11 cellular contexts compared by ENCODE assay signal in genomic region chr19:18306209-18306902, GRCh38. TPM values are rescaled to one million over a fixed set of nuclear protein-coding genes. Genes with fewer than 3 reads are reported as not detected.
DNase-seq lines count a peak whose midpoint lies in the region; ATAC-seq lines count a peak whose summit lies in the region.
"Had no signal": no experiment of that assay in that cellular context is flagged by ENCODE, and none has a peak within 500 bp of the region (broad histone marks: within the 10 kb centered on the region; RNA-seq: fewer than 3 reads in every experiment).

No MANE protein-coding gene starts in this region.

- H3K79me2 ChIP-seq in mesendoderm (ENCODE audit: control insufficient read depth, insufficient read depth, low read length): no peaks in the 10 kb centered on the region

- no peak for ATAC-seq in activated CD8-positive, alpha-beta memory T cell treated with anti-CD3 and anti-CD28 coated beads, Interleukin-2, amount 10 ng/mL, durations not matched to agents 7 days and 5 days
- no peak for ATAC-seq in activated CD8-positive, alpha-beta T cell treated with anti-CD3 and anti-CD28 coated beads, Interleukin-2, amount 10 ng/mL, durations not matched to agents 7 days and 5 days
- ATAC-seq in GM21423 (IDR thresholded peaks at IDR 0.05; ENCODE audit: unreplicated experiment): no peak

- peak overlapping the region; percentile 25 for H3K27ac ChIP-seq in thymus (ENCODE audit: low read depth)
- no peak overlapping the region for H3K27ac ChIP-seq in mesendoderm (ENCODE audit: low read depth, low read length)

- no peak overlapping the region for H4K5ac ChIP-seq in mesendoderm (ENCODE audit: low read length)

- no peak overlapping the region for H2AK5ac ChIP-seq in mesendoderm (ENCODE audit: low read length)

- no peak overlapping the region for H2BK120ac ChIP-seq in mesendoderm (ENCODE audit: low read depth, low read length)

- H3K79me1 ChIP-seq in mesendoderm (ENCODE audit: low read length): no peaks in the 10 kb centered on the region

- H2BK5ac ChIP-seq in mesendoderm (ENCODE audit: low read length): no peak overlapping the region

- H3K4ac ChIP-seq in mesendoderm (ENCODE audit: low read depth, low read length): no peak overlapping the region

- H3K9ac ChIP-seq in mesendoderm (ENCODE audit: low read length): no peak overlapping the region

- no peaks in the 10 kb centered on the region for H3K9me3 Mint-ChIP-seq in activated CD8-positive, alpha-beta memory T cell treated with anti-CD3 and anti-CD28 coated beads, Interleukin-2, amount 10 ng/mL, durations not matched to agents 7 days and 5 days (ENCODE audit: low read depth)
- no peaks in the 10 kb centered on the region for H3K9me3 Mint-ChIP-seq in activated CD8-positive, alpha-beta T cell treated with anti-CD3 and anti-CD28 coated beads, Interleukin-2, amount 10 ng/mL, durations not matched to agents 7 days and 5 days (ENCODE audit: insufficient read depth)

- no peak overlapping the region for H2BK15ac ChIP-seq in mesendoderm (replicated peaks; ENCODE audit: low read depth)

- peak overlapping the region; percentile 99 for H3K27ac Mint-ChIP-seq in activated CD8-positive, alpha-beta memory T cell treated with anti-CD3 and anti-CD28 coated beads, Interleukin-2, amount 10 ng/mL, durations not matched to agents 7 days and 5 days
- H3K27ac Mint-ChIP-seq in activated CD8-positive, alpha-beta T cell treated with anti-CD3 and anti-CD28 coated beads, Interleukin-2, amount 10 ng/mL, durations not matched to agents 7 days and 5 days: peak overlapping the region; percentile 94

- H3K4me3 Mint-ChIP-seq in activated CD8-positive, alpha-beta memory T cell treated with anti-CD3 and anti-CD28 coated beads, Interleukin-2, amount 10 ng/mL, durations not matched to agents 7 days and 5 days: peak overlapping the region; percentile 94
- peak overlapping the region; percentile 99 for H3K4me3 Mint-ChIP-seq in activated CD8-positive, alpha-beta T cell treated with anti-CD3 and anti-CD28 coated beads, Interleukin-2, amount 10 ng/mL, durations not matched to agents 7 days and 5 days

- peaks cover 21% of the 10 kb centered on the region for H3K4me1 ChIP-seq in thymus (ENCODE audit: control insufficient read depth, insufficient read depth, low read length)
- H3K4me1 ChIP-seq in mesendoderm (ENCODE audit: control insufficient read depth, low read depth, low read length): peaks cover 2% of the 10 kb centered on the region

- no peak overlapping the region for H3K4me2 ChIP-seq in mesendoderm (ENCODE audit: low read length)

- no peak overlapping the region for H3K23ac ChIP-seq in mesendoderm (ENCODE audit: low read length)

- no peak overlapping the region for H3K18ac ChIP-seq in mesendoderm (ENCODE audit: low read length)

- H3K4me3 ChIP-seq in thymus (ENCODE audit: low read length) (no peak overlapping the region), mesendoderm (ENCODE audit: low read length) (no peak overlapping the region)

- no peaks in the 10 kb centered on the region for H3K27me3 Mint-ChIP-seq in activated CD8-positive, alpha-beta memory T cell treated with anti-CD3 and anti-CD28 coated beads, Interleukin-2, amount 10 ng/mL, durations not matched to agents 7 days and 5 days
- no peaks in the 10 kb centered on the region for H3K27me3 Mint-ChIP-seq in activated CD8-positive, alpha-beta T cell treated with anti-CD3 and anti-CD28 coated beads, Interleukin-2, amount 10 ng/mL, durations not matched to agents 7 days and 5 days (ENCODE audit: low read depth)

- no peak overlapping the region for H4K8ac ChIP-seq in mesendoderm (ENCODE audit: low read depth, low read length)

- peaks cover 51% of the 10 kb centered on the region for H3K36me3 ChIP-seq in thymus (ENCODE audit: control insufficient read depth, insufficient read depth)
- H3K36me3 ChIP-seq in mesendoderm (ENCODE audit: control insufficient read depth, insufficient read depth, low read length): peaks cover 7% of the 10 kb centered on the region

- H3K4me1 Mint-ChIP-seq in activated CD8-positive, alpha-beta memory T cell treated with anti-CD3 and anti-CD28 coated beads, Interleukin-2, amount 10 ng/mL, durations not matched to agents 7 days and 5 days: peaks cover 44% of the 10 kb centered on the region
- peaks cover 59% of the 10 kb centered on the region for H3K4me1 Mint-ChIP-seq in activated CD8-positive, alpha-beta T cell treated with anti-CD3 and anti-CD28 coated beads, Interleukin-2, amount 10 ng/mL, durations not matched to agents 7 days and 5 days (ENCODE audit: low read depth)

- H3K36me3 Mint-ChIP-seq in activated CD8-positive, alpha-beta memory T cell treated with anti-CD3 and anti-CD28 coated beads, Interleukin-2, amount 10 ng/mL, durations not matched to agents 7 days and 5 days: peaks cover 28% of the 10 kb centered on the region
- H3K36me3 Mint-ChIP-seq in activated CD8-positive, alpha-beta T cell treated with anti-CD3 and anti-CD28 coated beads, Interleukin-2, amount 10 ng/mL, durations not matched to agents 7 days and 5 days (ENCODE audit: low read depth): peaks cover 66% of the 10 kb centered on the region

- POLR2A ChIA-PET in activated CD8-positive, alpha-beta T cell treated with anti-CD3 and anti-CD28 coated beads, Interleukin-2, amount 10 ng/mL, durations not matched to agents 7 days and 5 days (lab: Charles Lee): interaction anchor here (0.6 to 17.3 kb wide), 11 partner anchors 10 to 27 kb away, joined by 3 to 647 read pairs (median 9); partner anchors contain the start of genes JUND and LSM4

- H3K9me3 ChIP-seq in thymus (ENCODE audit: control insufficient read depth): peaks cover 2% of the 10 kb centered on the region

- H3K56ac ChIP-seq in mesendoderm (ENCODE audit: low read length): no peak overlapping the region

- 91% methylated on average over 26 of the region's 26 CpGs for WGBS in thymus
- no CpG with 5 or more reads among the region's 26 CpGs for WGBS in mesendoderm (ENCODE audit: extremely low coverage, insufficient coverage, low lambda C conversion rate)

- no peak for DNase-seq in activated CD8-positive, alpha-beta memory T cell treated with anti-CD3 and anti-CD28 coated beads, Interleukin-2, amount 10 ng/mL, durations not matched to agents 7 days and 5 days
- no peak for DNase-seq in activated CD8-positive, alpha-beta memory T cell treated with anti-CD3 and anti-CD28 coated beads, Interleukin-2, amount 50 U/mL, for 48 hours
- no peak for DNase-seq in activated CD8-positive, alpha-beta T cell treated with anti-CD3 and anti-CD28 coated beads, Interleukin-2, amount 10 ng/mL, durations not matched to agents 7 days and 5 days
- peak; percentile 50 for DNase-seq in islet precursor cell
- no peak for DNase-seq in mucosa of gallbladder (ENCODE audit: low spot score)
- no peak for DNase-seq in mesendoderm
- DNase-seq: effector CD8-positive, alpha-beta T cell; NCI-H524 treated with DMSO at 0.1 percent for 48 hours had no signal

- H3K27me3 ChIP-seq in thymus (ENCODE audit: control insufficient read depth, insufficient read depth) (no peaks in the 10 kb centered on the region), mesendoderm (ENCODE audit: insufficient read depth, low read length, poor library complexity) (no peaks in the 10 kb centered on the region)

- CTCF ChIA-PET in activated CD8-positive, alpha-beta memory T cell treated with anti-CD3 and anti-CD28 coated beads, Interleukin-2, amount 10 ng/mL, durations not matched to agents 7 days and 5 days (lab: Charles Lee): interaction anchor here (1.8 to 17.3 kb wide), 5 partner anchors 11 to 26 kb away, joined by 7 to 399 read pairs (median 52); partner anchors contain the start of gene JUND
- CTCF ChIA-PET in activated CD8-positive, alpha-beta T cell treated with anti-CD3 and anti-CD28 coated beads, Interleukin-2, amount 10 ng/mL, durations not matched to agents 7 days and 5 days (lab: Charles Lee): interaction anchor here (1.0 to 7.6 kb wide), 6 partner anchors 10 to 115 kb away, joined by 3 to 255 read pairs (median 6); partner anchors contain the start of genes JUND and LSM4

RNA-seq across cellular contexts. Expression of gene LSM4, which starts 16.5 kb away (rescaled TPM):
- 100 to 1,000 TPM; 209 to 236 TPM for total RNA-seq in activated CD8-positive, alpha-beta memory T cell treated with anti-CD3 and anti-CD28 coated beads, Interleukin-2, amount 10 ng/mL, durations not matched to agents 7 days and 5 days
- 100 to 1,000 TPM; 199 to 215 TPM for total RNA-seq in activated CD8-positive, alpha-beta T cell treated with anti-CD3 and anti-CD28 coated beads, Interleukin-2, amount 10 ng/mL, durations not matched to agents 7 days and 5 days
- 147 TPM for polyA plus RNA-seq in thymus
- total RNA-seq in mucosa of gallbladder: 92.9 TPM
- 236 TPM for polyA plus RNA-seq in mesendoderm (2013, experiment 1 of 2)
- 226 TPM for polyA plus RNA-seq in mesendoderm (2013, experiment 2 of 2)

RNA-seq across cellular contexts. Expression of gene JUND, which starts 24.9 kb away (rescaled TPM):
- 100 to 1,000 TPM; 498 to 501 TPM for total RNA-seq in activated CD8-positive, alpha-beta memory T cell treated with anti-CD3 and anti-CD28 coated beads, Interleukin-2, amount 10 ng/mL, durations not matched to agents 7 days and 5 days
- 100 to 1,000 TPM; 462 to 469 TPM for total RNA-seq in activated CD8-positive, alpha-beta T cell treated with anti-CD3 and anti-CD28 coated beads, Interleukin-2, amount 10 ng/mL, durations not matched to agents 7 days and 5 days
- polyA plus RNA-seq in thymus: 88.3 TPM
- 303 TPM for total RNA-seq in mucosa of gallbladder
- 70.9 TPM for polyA plus RNA-seq in mesendoderm (2013, experiment 1 of 2)
- 72.9 TPM for polyA plus RNA-seq in mesendoderm (2013, experiment 2 of 2)

RNA-seq across cellular contexts. Expression of gene IQCN, which starts 32.1 kb away (rescaled TPM):
- 1 to 10 TPM; 2.2 to 3.1 TPM for total RNA-seq in activated CD8-positive, alpha-beta memory T cell treated with anti-CD3 and anti-CD28 coated beads, Interleukin-2, amount 10 ng/mL, durations not matched to agents 7 days and 5 days
- 1 to 10 TPM; 3.7 to 4.2 TPM for total RNA-seq in activated CD8-positive, alpha-beta T cell treated with anti-CD3 and anti-CD28 coated beads, Interleukin-2, amount 10 ng/mL, durations not matched to agents 7 days and 5 days
- 5.0 TPM for polyA plus RNA-seq in thymus
- total RNA-seq in mucosa of gallbladder: 2.9 TPM
- polyA plus RNA-seq in mesendoderm (2013, experiment 1 of 2): 0.06 TPM
- polyA plus RNA-seq in mesendoderm (2013, experiment 2 of 2): 0.07 TPM
- polyA plus RNA-seq: keratinocyte had no signal

RNA-seq across cellular contexts. Expression of gene PGPEP1, which starts 34.0 kb away (rescaled TPM):
- 10 to 100 TPM; 35.5 to 44.7 TPM for total RNA-seq in activated CD8-positive, alpha-beta memory T cell treated with anti-CD3 and anti-CD28 coated beads, Interleukin-2, amount 10 ng/mL, durations not matched to agents 7 days and 5 days
- total RNA-seq in activated CD8-positive, alpha-beta T cell treated with anti-CD3 and anti-CD28 coated beads, Interleukin-2, amount 10 ng/mL, durations not matched to agents 7 days and 5 days: 10 to 100 TPM; 30.1 to 34.5 TPM
- 14.8 TPM for polyA plus RNA-seq in thymus
- 56.6 TPM for total RNA-seq in mucosa of gallbladder
- 20.5 TPM for polyA plus RNA-seq in mesendoderm (2013, experiment 1 of 2)
- polyA plus RNA-seq in mesendoderm (2013, experiment 2 of 2): 23.0 TPM
